Comparison of ENCODE assay signal across 1 cellular context in genomic region chr10:96259884-96260511, GRCh38.
TF ChIP-seq lines count a peak whose summit lies in the region.

No MANE protein-coding gene starts in this region.

TF ChIP-seq in GM12878, 131 proteins besides CTCF, POLR2A, EP300 and RAD21:
- TF ChIP-seq SUPT20H (IDR thresholded peaks at IDR 0.05; ENCODE audit: borderline replicate concordance, control insufficient read depth, low read depth, low read length) (no peak), PKNOX1 (IDR thresholded peaks at IDR 0.05) (peak; percentile 42; the same call in 1 of the 2 replicates), MYB (IDR thresholded peaks at IDR 0.05; ENCODE audit: borderline replicate concordance, low read depth, low read length) (no peak), CREB1 (IDR thresholded peaks at IDR 0.05; ENCODE audit: low read depth) (peak; percentile 46; the same call in 1 of the 2 replicates)
